1 cellular context compared by ENCODE assay signal in the genomic region with DNA sequence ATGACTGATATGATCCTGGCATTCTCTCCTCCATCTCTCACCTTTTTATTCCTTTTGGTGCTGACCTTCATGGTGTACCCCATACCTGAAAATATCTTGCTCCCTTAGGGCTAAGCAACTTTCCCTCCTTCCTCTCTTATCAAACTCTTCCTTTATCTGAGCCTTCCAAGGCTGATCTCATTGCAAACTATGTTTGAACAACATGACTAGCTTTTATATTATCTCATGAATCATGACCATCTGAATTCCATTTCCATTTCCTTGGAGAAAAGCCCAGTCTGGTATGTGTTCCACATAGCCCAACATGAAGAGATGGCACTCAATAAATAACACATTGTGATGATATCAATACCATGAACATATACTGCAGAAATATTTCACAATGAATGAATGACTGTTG.
A peak's percentile ranks its signal among the peaks of the same experiment; 100 is the strongest.
TF ChIP-seq lines count a peak whose summit lies in the region.

No MANE protein-coding gene starts in this region.

TF ChIP-seq in SK-N-SH, 30 proteins besides CTCF, POLR2A, EP300 and RAD21 (continued from another document):
- peak; percentile 42; the same call in 1 of the 2 replicates for TF ChIP-seq FOSL2 (IDR thresholded peaks at IDR 0.05; ENCODE audit: borderline replicate concordance, low read depth)
- TF ChIP-seq POLR2AphosphoS5 (IDR thresholded peaks at IDR 0.05; ENCODE audit: low read depth, low read length), result no peak
- TF ChIP-seq TEAD4 (IDR thresholded peaks at IDR 0.05; ENCODE audit: borderline replicate concordance, insufficient read depth), result peak; percentile 37; the same call in 1 of the 2 replicates
- no peak for TF ChIP-seq GATA2 (CRISPR knock-in tag; IDR thresholded peaks at IDR 0.05)
- TF ChIP-seq JUND (IDR thresholded peaks at IDR 0.05), result peak; percentile 49; the same call in 1 of the 2 replicates
- peak; percentile 69 for TF ChIP-seq NFIC (IDR thresholded peaks at IDR 0.05; ENCODE audit: borderline replicate concordance)
- TF ChIP-seq, protein P1, sequence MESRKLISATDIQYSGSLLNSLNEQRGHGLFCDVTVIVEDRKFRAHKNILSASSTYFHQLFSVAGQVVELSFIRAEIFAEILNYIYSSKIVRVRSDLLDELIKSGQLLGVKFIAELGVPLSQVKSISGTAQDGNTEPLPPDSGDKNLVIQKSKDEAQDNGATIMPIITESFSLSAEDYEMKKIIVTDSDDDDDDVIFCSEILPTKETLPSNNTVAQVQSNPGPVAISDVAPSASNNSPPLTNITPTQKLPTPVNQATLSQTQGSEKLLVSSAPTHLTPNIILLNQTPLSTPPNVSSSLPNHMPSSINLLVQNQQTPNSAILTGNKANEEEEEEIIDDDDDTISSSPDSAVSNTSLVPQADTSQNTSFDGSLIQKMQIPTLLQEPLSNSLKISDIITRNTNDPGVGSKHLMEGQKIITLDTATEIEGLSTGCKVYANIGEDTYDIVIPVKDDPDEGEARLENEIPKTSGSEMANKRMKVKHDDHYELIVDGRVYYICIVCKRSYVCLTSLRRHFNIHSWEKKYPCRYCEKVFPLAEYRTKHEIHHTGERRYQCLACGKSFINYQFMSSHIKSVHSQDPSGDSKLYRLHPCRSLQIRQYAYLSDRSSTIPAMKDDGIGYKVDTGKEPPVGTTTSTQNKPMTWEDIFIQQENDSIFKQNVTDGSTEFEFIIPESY (IDR thresholded peaks at IDR 0.05; ENCODE audit: borderline replicate concordance, low read depth), result no peak
- TF ChIP-seq YY1 (IDR thresholded peaks at IDR 0.05; ENCODE audit: low read depth), result no peak
- TF ChIP-seq RFX5 (IDR thresholded peaks at IDR 0.05; ENCODE audit: low read length), result no peak
- TF ChIP-seq FOXJ3 (CRISPR knock-in tag; IDR thresholded peaks at IDR 0.05), result no peak
- TF ChIP-seq CHD2 (IDR thresholded peaks at IDR 0.05; ENCODE audit: low read length, partially characterized antibody), result no peak
- TF ChIP-seq MEF2A (IDR thresholded peaks at IDR 0.05; ENCODE audit: borderline replicate concordance, low read depth), result no peak
- TF ChIP-seq TCF12 (IDR thresholded peaks at IDR 0.05), result peak; percentile 80
- TF ChIP-seq RXRA (IDR thresholded peaks at IDR 0.05; ENCODE audit: borderline replicate concordance, low read depth), result no peak
- TF ChIP-seq, protein P2, sequence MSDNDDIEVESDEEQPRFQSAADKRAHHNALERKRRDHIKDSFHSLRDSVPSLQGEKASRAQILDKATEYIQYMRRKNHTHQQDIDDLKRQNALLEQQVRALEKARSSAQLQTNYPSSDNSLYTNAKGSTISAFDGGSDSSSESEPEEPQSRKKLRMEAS (IDR thresholded peaks at IDR 0.05; ENCODE audit: low read depth), result no peak
- no peak for TF ChIP-seq SMC3 (IDR thresholded peaks at IDR 0.05; ENCODE audit: low read depth, low read length)
- no peak for TF ChIP-seq ELF1 (IDR thresholded peaks at IDR 0.05)
- no peak for TF ChIP-seq GABPA (IDR thresholded peaks at IDR 0.05; ENCODE audit: low read depth)
- no peak for TF ChIP-seq TAF1 (IDR thresholded peaks at IDR 0.05; ENCODE audit: borderline replicate concordance, low read depth, low read length)
- TF ChIP-seq, protein P3, sequence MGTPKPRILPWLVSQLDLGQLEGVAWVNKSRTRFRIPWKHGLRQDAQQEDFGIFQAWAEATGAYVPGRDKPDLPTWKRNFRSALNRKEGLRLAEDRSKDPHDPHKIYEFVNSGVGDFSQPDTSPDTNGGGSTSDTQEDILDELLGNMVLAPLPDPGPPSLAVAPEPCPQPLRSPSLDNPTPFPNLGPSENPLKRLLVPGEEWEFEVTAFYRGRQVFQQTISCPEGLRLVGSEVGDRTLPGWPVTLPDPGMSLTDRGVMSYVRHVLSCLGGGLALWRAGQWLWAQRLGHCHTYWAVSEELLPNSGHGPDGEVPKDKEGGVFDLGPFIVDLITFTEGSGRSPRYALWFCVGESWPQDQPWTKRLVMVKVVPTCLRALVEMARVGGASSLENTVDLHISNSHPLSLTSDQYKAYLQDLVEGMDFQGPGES (IDR thresholded peaks at IDR 0.05; ENCODE audit: low read depth, low read length), result no peak
- TF ChIP-seq MXI1 (IDR thresholded peaks at IDR 0.05; ENCODE audit: low read depth, low read length), result no peak
